9 cellular contexts compared by ENCODE assay signal in the genomic region with DNA sequence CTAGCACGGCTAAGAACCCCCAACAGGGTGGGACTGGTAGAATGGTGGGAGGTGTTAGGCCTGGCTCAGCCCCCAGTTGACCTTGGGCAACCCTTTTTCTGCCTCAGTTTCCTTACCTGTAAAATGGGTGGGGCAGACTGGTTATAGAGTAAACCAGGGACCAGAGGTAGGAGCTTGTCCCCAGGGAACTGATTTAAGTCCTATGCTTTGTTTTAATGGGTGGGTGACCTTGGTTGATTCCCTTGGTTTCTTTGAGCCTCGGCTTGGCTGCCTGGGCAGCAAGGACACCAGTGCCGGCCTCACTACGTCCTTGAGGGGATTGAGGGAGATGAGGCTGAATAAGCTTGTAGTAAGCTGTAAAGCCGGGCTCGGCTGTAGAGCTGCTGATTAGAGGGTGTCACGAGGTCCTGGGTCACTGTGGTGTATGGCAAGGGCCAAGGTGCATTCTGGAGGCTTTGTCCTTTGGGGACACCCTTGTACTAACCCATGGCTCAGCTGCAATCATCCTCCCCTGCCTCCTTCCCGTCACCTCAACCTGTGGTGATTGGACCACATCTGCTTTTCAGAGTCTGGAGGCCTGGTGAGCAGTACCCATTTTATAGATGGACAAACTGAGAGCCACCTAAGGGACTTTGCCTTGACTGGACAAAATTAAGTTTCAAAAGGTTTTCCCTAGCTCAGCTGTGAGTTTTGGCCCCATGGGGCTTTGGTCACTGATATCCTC. TPM values are rescaled to one million over a fixed set of nuclear protein-coding genes. Genes with fewer than 3 reads are reported as not detected.
DNase-seq lines count a peak whose midpoint lies in the region; ATAC-seq, FAIRE-seq and TF ChIP-seq lines count a peak whose summit lies in the region.
"Had no signal": no experiment of that assay in that cellular context is flagged by ENCODE, and none has a peak within 500 bp of the region (broad histone marks: within the 10 kb centered on the region; RNA-seq: fewer than 3 reads in every experiment).

No MANE protein-coding gene starts in this region.

- peaks cover 54% of the 10 kb centered on the region for H3K4me1 Mint-ChIP-seq in GM23338

- peaks cover 45% of the 10 kb centered on the region for H4K20me1 ChIP-seq in GM23338 (replicated peaks; ENCODE audit: insufficient read depth)

- H3K27me3 Mint-ChIP-seq in GM23338 (ENCODE audit: insufficient read depth, low read depth, poor library complexity): peaks cover 30% of the 10 kb centered on the region

- TF ChIP-seq CTCF in GM23338 (conservative IDR thresholded peaks at IDR 0.05; ENCODE audit: low read depth in 2 of 2) (no peak), fibroblast of the aortic adventitia (IDR thresholded peaks at IDR 0.05; ENCODE audit: insufficient read depth, low read length) (no peak), GM10266 (IDR thresholded peaks at IDR 0.05; ENCODE audit: control insufficient read depth, insufficient read depth, low read depth, missing control alignments) (no peak), prostate gland (IDR thresholded peaks at IDR 0.05) (no peak)

- ATAC-seq in GM23338: no peak
- ATAC-seq in HG02973 (IDR thresholded peaks at IDR 0.05; ENCODE audit: unreplicated experiment): no peak

- FAIRE-seq in small intestine (lab: Jason Lieb, UNC): no peak

- no peaks in the 10 kb centered on the region for H3K9me2 ChIP-seq in GM23338 (ENCODE audit: insufficient read depth)

- intact Hi-C loops in prostate gland (cut with DNase I): loop anchor here (5.0 kb wide), 1 partner anchor 48 kb away; no protein-coding TSS in a partner anchor

- peaks cover 72% of the 10 kb centered on the region for H3K79me2 ChIP-seq in GM23338 (replicated peaks; ENCODE audit: insufficient read depth)

- H3K4me3 Mint-ChIP-seq in GM23338: peak overlapping the region; percentile 98

- WGBS in small intestine, 3 donors: 30 to 61% (median 38%) methylated on average over 8 of the region's 8 CpGs
- 70% methylated on average over 8 of the region's 8 CpGs for WGBS in prostate gland

- H3K4me3 ChIP-seq in GM23338 (peak overlapping the region; percentile 98), SK-N-MC (peak overlapping the region; percentile 83), fibroblast of the aortic adventitia (ENCODE audit: low read depth, low read length) (peak overlapping the region; percentile 94), small intestine (ENCODE audit: low read depth in 1 of 2, low read length in 2 of 2) (peak overlapping the region in 1 of 2 donors; percentile 91), prostate gland (peak overlapping the region in 1 of 2 donors; percentile 46)

- no peaks in the 10 kb centered on the region for H3K36me3 ChIP-seq in GM23338 (ENCODE audit: insufficient read depth)
- H3K36me3 ChIP-seq in SK-N-MC (ENCODE audit: insufficient read depth, low read length): no peaks in the 10 kb centered on the region
- no peaks in the 10 kb centered on the region for H3K36me3 ChIP-seq in small intestine (ENCODE audit: control insufficient read depth in 2 of 2, insufficient read depth in 2 of 2, low read length in 2 of 2)
- H3K36me3 ChIP-seq in prostate gland: no peaks in the 10 kb centered on the region

- no peak for TF ChIP-seq POLR2A in prostate gland (IDR thresholded peaks at IDR 0.05)

- H3K9me3 Mint-ChIP-seq in GM23338: no peaks in the 10 kb centered on the region

- H3K4me1 ChIP-seq in GM23338 (ENCODE audit: insufficient read depth) (peaks cover 41% of the 10 kb centered on the region), small intestine (ENCODE audit: control insufficient read depth in 2 of 2, insufficient read depth in 1 of 2, low read depth in 1 of 2, low read length in 1 of 2) (peaks cover 3 to 16% of the 10 kb centered on the region in 2 donors), prostate gland (replicated peaks) (peaks cover 11% of the 10 kb centered on the region)

- peaks cover 9% of the 10 kb centered on the region; the same call in 1 of the 2 replicates for H3F3A ChIP-seq in GM23338 (replicated peaks; ENCODE audit: low read depth)

- H3K27me3 ChIP-seq in GM23338 (ENCODE audit: insufficient read depth) (no peaks in the 10 kb centered on the region), small intestine (ENCODE audit: control insufficient read depth in 2 of 2, insufficient read depth in 2 of 2, low read length in 2 of 2) (no peaks in the 10 kb centered on the region), prostate gland (replicated peaks; ENCODE audit: insufficient read depth) (no peaks in the 10 kb centered on the region)

- no peaks in the 10 kb centered on the region for H3K9me3 ChIP-seq in SK-N-MC (ENCODE audit: low read depth, low read length)
- no peaks in the 10 kb centered on the region for H3K9me3 ChIP-seq in small intestine (ENCODE audit: control insufficient read depth, low read depth)
- H3K9me3 ChIP-seq in prostate gland: no peaks in the 10 kb centered on the region

- no peak overlapping the region for H2AFZ ChIP-seq in GM23338

- H3K27ac ChIP-seq in GM23338 (ENCODE audit: low read depth) (no peak overlapping the region), SK-N-MC (no peak overlapping the region), small intestine (ENCODE audit: low read depth in 1 of 2, low read length in 1 of 2) (peak overlapping the region; percentile 1 to 15), prostate gland (peak overlapping the region in 1 of 2 donors; percentile 27)

- no peak overlapping the region; the same call in 1 of the 2 replicates for H3K27ac Mint-ChIP-seq in GM23338

- no peak overlapping the region for H3K9ac ChIP-seq in SK-N-MC (ENCODE audit: insufficient read length)

- H3K4me2 ChIP-seq in GM23338: peak overlapping the region; percentile 99

- DNase-seq in GM23338 (ENCODE audit: low spot score): no peak
- no peak for DNase-seq in SK-N-MC (ENCODE audit: low read depth, low spot score)
- no peak for DNase-seq in fibroblast of the aortic adventitia (ENCODE audit: low read depth)
- peak; percentile 83 for DNase-seq in small intestine
- DNase-seq in GM10266 (ENCODE audit: extremely low spot score): no peak
- no peak for DNase-seq in prostate gland (ENCODE audit: low spot score)
- DNase-seq in activated gamma-delta T cell treated with Interleukin-2 at 50 U/mL for 16 hours: no peak
- DNase-seq: NCI-H1436 had no signal

- H3K36me3 Mint-ChIP-seq in GM23338 (ENCODE audit: low read depth): peaks cover 33% of the 10 kb centered on the region

TF ChIP-seq in GM23338, 12 proteins besides CTCF, POLR2A, EP300 and RAD21 (continues in another document):
- TF ChIP-seq CREB1 (CRISPR knock-in tag; IDR thresholded peaks at IDR 0.05; ENCODE audit: low read depth) (no peak), EZH2 (IDR thresholded peaks at IDR 0.05; ENCODE audit: low read depth, unreplicated experiment) (no peak), ZNF331 (CRISPR knock-in tag; IDR thresholded peaks at IDR 0.05; ENCODE audit: low read depth) (no peak), STAT1 (IDR thresholded peaks at IDR 0.05; ENCODE audit: unreplicated experiment) (no peak), NANOG (IDR thresholded peaks at IDR 0.05; ENCODE audit: borderline replicate concordance) (no peak), JUNB (IDR thresholded peaks at IDR 0.05; ENCODE audit: unreplicated experiment) (no peak), POLR2AphosphoS5 (IDR thresholded peaks at IDR 0.05; ENCODE audit: low read depth) (no peak), REST (IDR thresholded peaks at IDR 0.05; ENCODE audit: unreplicated experiment) (no peak)

RNA-seq across cellular contexts. Expression of gene SLC6A6, which starts 2.2 kb away (rescaled TPM):
- 142 and 150 TPM in 2 replicates for total RNA-seq in GM23338 (2014; rRNA removed; shearing (Covaris generic))
- polyA plus RNA-seq in GM23338 (2016; fragmentation: Nextera tagmentation; extraction: Ambion mirVana) (27.5 and 31.6 TPM in 2 replicates), small intestine (10 to 100 TPM in 1 of 3 donors, 1 to 10 TPM in 2; 6.9 to 10.8 (median 8.6) TPM)
- total RNA-seq in fibroblast of the aortic adventitia (ENCODE audit: low replicate concordance) (5.9 and 31.4 TPM in 2 replicates), prostate gland (10 to 100 TPM in 1 of 2 donors, 1 to 10 TPM in 1; 6.9 to 24.5 TPM)

Comparison
In these comparisons a context has a peak if more than half of its experiments do, and no peak if none do; other contexts are left out.
1. H3K27ac ChIP-seq: peak in small intestine (2 of 2); none in GM23338 (single experiment) and SK-N-MC (single experiment).